11 cellular contexts compared by ENCODE assay signal in the genomic region with DNA sequence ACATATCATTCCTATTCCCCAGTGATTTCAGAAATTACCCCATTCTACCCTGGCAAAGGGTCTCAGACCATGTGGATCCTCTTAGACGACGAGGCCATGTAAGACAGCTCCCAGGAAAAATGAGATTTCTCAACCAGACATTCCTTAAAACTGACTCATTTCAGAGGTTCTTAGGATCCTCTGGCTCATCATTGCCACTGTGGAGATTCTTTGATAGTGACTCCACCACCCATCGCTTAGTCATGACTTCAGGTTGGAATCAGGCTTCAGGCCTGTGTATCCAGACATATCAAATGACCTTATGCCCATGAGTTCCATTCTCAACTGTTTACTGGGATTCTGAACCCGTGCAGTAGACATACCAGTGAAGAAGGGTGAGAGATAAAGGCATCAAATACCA.
DNase-seq lines count a peak whose midpoint lies in the region; ATAC-seq and TF ChIP-seq lines count a peak whose summit lies in the region.
"Had no signal": no experiment of that assay in that cellular context is flagged by ENCODE, and none has a peak within 500 bp of the region (broad histone marks: within the 10 kb centered on the region; RNA-seq: fewer than 3 reads in every experiment).

No MANE protein-coding gene starts in this region.

- H4K5ac ChIP-seq in IMR-90 (ENCODE audit: low read depth, low read length) = peak overlapping the region; percentile 88; the same call in 1 of the 2 replicates

- H4K20me1 ChIP-seq in IMR-90 (ENCODE audit: insufficient read depth, low read length) (no peaks in the 10 kb centered on the region), mammary epithelial cell (ENCODE audit: insufficient read depth, low read length) (no peaks in the 10 kb centered on the region)
- H4K20me1 ChIP-seq: BLaER1 treated with 17β-estradiol and CSF1 and Interleukin-3, amounts not matched to agents 10 nM and 100 nM had no signal

- H3K27ac ChIP-seq in IMR-90 (ENCODE audit: insufficient read depth, low read length) (peak overlapping the region; percentile 85; the same call in 1 of the 2 replicates), mammary epithelial cell (ENCODE audit: insufficient read depth, low read depth, low read length) (peak overlapping the region; percentile 50)
- H3K27ac ChIP-seq: BLaER1 treated with 17β-estradiol and CSF1 and Interleukin-3, amounts not matched to agents 10 nM and 100 nM had no signal

- H3K4me1 ChIP-seq in IMR-90 (ENCODE audit: control insufficient read depth, insufficient read depth, low read length) = peaks cover 8% of the 10 kb centered on the region
- H3K4me1 ChIP-seq in mammary epithelial cell (ENCODE audit: insufficient read depth, low read length) = peaks cover 16% of the 10 kb centered on the region

- WGBS in IMR-90 (ENCODE audit: extremely low coverage in 2 of 2, insufficient read length in 1 of 2), 2 experiments = 0% methylated on average over 1 of the region's 4 CpGs; no CpG with 5 or more reads in 1 of the 2 experiments
- WGBS in mammary epithelial cell (ENCODE audit: low coverage, missing lambda C conversion rate) = 4% methylated on average over 4 of the region's 4 CpGs

- peak overlapping the region; percentile 95; the same call in 1 of the 2 replicates for H3K18ac ChIP-seq in IMR-90 (ENCODE audit: low read depth, low read length)

- in situ Hi-C loops in ACHN (cut with HindIII; ENCODE audit: low pct_ligation_motif_present, low pct_unique_long_range_greater_than_20kb, low sequenced_read_pairs) = no loop called here
- in situ Hi-C loops in IMR-90 (cut with MboI; ENCODE audit: low sequenced_read_pairs) = no loop called here
- in situ Hi-C loops in mammary epithelial cell (cut with MboI; ENCODE audit: low sequenced_read_pairs in 2 of 2) = no loop called here

- H2BK20ac ChIP-seq in IMR-90 (ENCODE audit: low read depth, low read length) = peak overlapping the region; percentile 99

- H3K79me1 ChIP-seq in IMR-90 (ENCODE audit: low read depth in 1 of 2, low read length in 2 of 2) = no peaks in the 10 kb centered on the region

- no TSS peak for BruUV-seq in IMR-90 (replicated peaks; lab: Mats Ljungman, UMichigan)
- no TSS peak for BruUV-seq in mammary epithelial cell (replicated peaks; lab: Mats Ljungman, UMichigan)

- CTCF ChIA-PET in IMR-90 (lab: Yijun Ruan, JAX) (no interaction called here), mammary epithelial cell (lab: Charles Lee; ENCODE audit: low non-redundant PET) (interaction anchor here (0.6 kb wide), 1 partner anchor 80 kb away, joined by 5 read pairs; no protein-coding TSS in a partner anchor)

- peak overlapping the region; percentile 96 for H3K4ac ChIP-seq in IMR-90 (ENCODE audit: low read depth, low read length)

- H3K4me3 ChIP-seq in IMR-90 (ENCODE audit: insufficient read depth, low read depth, low read length) = no peak overlapping the region
- H3K4me3 ChIP-seq in mammary epithelial cell (replicated peaks in 1 of 3; ENCODE audit: insufficient read depth in 1 of 3, low read depth in 2 of 3, low read length in 3 of 3) = no peak overlapping the region
- H3K4me3 ChIP-seq: BLaER1 treated with 17β-estradiol and CSF1 and Interleukin-3, amounts not matched to agents 10 nM and 100 nM had no signal

- intact Hi-C loops in IMR-90 (cut with micrococcal nuclease) = no loop called here
- intact Hi-C loops in mammary epithelial cell (cut with micrococcal nuclease) = loop anchor here (1.0 kb wide), 1 partner anchor 23 kb away; no protein-coding TSS in a partner anchor

- no peak for TF ChIP-seq CTCF in IMR-90 (conservative IDR thresholded peaks at IDR 0.05; ENCODE audit: low read depth, low read length)
- TF ChIP-seq CTCF in mammary epithelial cell (conservative IDR thresholded peaks at IDR 0.05 in 1 of 2, IDR thresholded peaks at IDR 0.05 in 1 of 2; ENCODE audit: extremely low read depth in 1 of 2, insufficient read depth in 1 of 2, low read depth in 1 of 2, low read length in 2 of 2) = no peak

- H2BK5ac ChIP-seq in IMR-90 (ENCODE audit: low read depth, low read length, poor library complexity, severe bottlenecking) = peak overlapping the region; percentile 99

- H3K9me3 ChIP-seq in IMR-90 (ENCODE audit: control insufficient read depth, insufficient read depth, low read length) (peaks cover 6% of the 10 kb centered on the region; the same call in 1 of the 2 replicates), mammary epithelial cell (replicated peaks; ENCODE audit: insufficient read depth, low read length) (peaks cover 8% of the 10 kb centered on the region)

- H3K27me3 ChIP-seq in IMR-90 (ENCODE audit: control insufficient read depth, insufficient read depth, low read length) = no peaks in the 10 kb centered on the region
- H3K27me3 ChIP-seq in mammary epithelial cell (ENCODE audit: insufficient read depth, low read length) = no peaks in the 10 kb centered on the region
- H3K27me3 ChIP-seq: BLaER1 treated with 17β-estradiol and CSF1 and Interleukin-3, amounts not matched to agents 10 nM and 100 nM had no signal

- H3K56ac ChIP-seq in IMR-90 (ENCODE audit: extremely low read depth, insufficient read depth, low read length) = peak overlapping the region; percentile 78

- dilution Hi-C loops in IMR-90 (cut with HindIII; ENCODE audit: low sequenced_read_pairs, unreplicated experiment) = no loop called here
- dilution Hi-C loops in mammary epithelial cell (cut with HindIII; ENCODE audit: low sequenced_read_pairs) = loop anchor here (5.0 kb wide), 1 partner anchor 41 kb away; no protein-coding TSS in a partner anchor

- peak; percentile 9; the same call in 1 of the 2 replicates for TF ChIP-seq RAD21 in IMR-90 (IDR thresholded peaks at IDR 0.05; ENCODE audit: low read length)

- H2BK120ac ChIP-seq in IMR-90 (ENCODE audit: low read depth, low read length) = peak overlapping the region; percentile 98

- H2AK5ac ChIP-seq in IMR-90 (ENCODE audit: low read depth, low read length) = peak overlapping the region; percentile 98

- peak overlapping the region; percentile 87 to 90 for H4K8ac ChIP-seq in IMR-90 (ENCODE audit: low read depth in 2 of 2, low read length in 2 of 2)

- peak overlapping the region; percentile 96 for H4K91ac ChIP-seq in IMR-90 (ENCODE audit: insufficient read depth, low read depth, low read length)

- peak overlapping the region; percentile 38 for H2AFZ ChIP-seq in IMR-90 (replicated peaks; ENCODE audit: low read length, poor library complexity)
- peak overlapping the region; percentile 56 for H2AFZ ChIP-seq in mammary epithelial cell (ENCODE audit: low read depth, low read length)

- DNase-seq in ACHN = peak; percentile 97
- DNase-seq in IMR-90 = peak; percentile 99
- peak; percentile 96 for DNase-seq in mammary epithelial cell
- peak; percentile 99 for DNase-seq in kidney tubule cell (ENCODE audit: low spot score)
- DNase-seq in CD1c-positive myeloid dendritic cell (ENCODE audit: extremely low spot score) = no peak
- no peak for DNase-seq in stimulated activated naive CD8-positive, alpha-beta T cell treated with anti-CD3 and anti-CD28 coated beads, Interleukin-15, Interleukin-2, amounts not matched to agents 100 U/mL and 50 U/mL, for 24 hours
- DNase-seq in NCI-H1092 treated with DMSO at 0.1 percent for 48 hours (lab: John Stamatoyannopoulos, UW) = no peak
- DNase-seq: activated naive CD4-positive, alpha-beta T cell treated with anti-CD3 and anti-CD28 coated beads, Interleukin-2, amount 10 ng/mL, durations not matched to agents 7 days and 5 days; NCI-H1436 treated with DMSO at 0.1 percent for 48 hours had no signal

- peak overlapping the region; percentile 80 for H3K23ac ChIP-seq in IMR-90 (ENCODE audit: low read depth, low read length)

- peaks cover 4% of the 10 kb centered on the region; the same call in 1 of the 2 replicates for H3K9me1 ChIP-seq in IMR-90 (ENCODE audit: insufficient read depth, low read length)

- no peak for TF ChIP-seq POLR2A in IMR-90 (IDR thresholded peaks at IDR 0.05; ENCODE audit: low read depth, low read length)

- H3K14ac ChIP-seq in IMR-90 (replicated peaks; ENCODE audit: low read depth, low read length) = peak overlapping the region; percentile 80

- no peaks in the 10 kb centered on the region for H3K79me2 ChIP-seq in mammary epithelial cell (ENCODE audit: insufficient read depth, low read length)

- H3K4me2 ChIP-seq in IMR-90 (ENCODE audit: low read depth, low read length) (peak overlapping the region; percentile 53; the same call in 1 of the 2 replicates), mammary epithelial cell (ENCODE audit: insufficient read depth, low read depth, low read length) (peak overlapping the region; percentile 15)
- H3K4me2 ChIP-seq: BLaER1 treated with 17β-estradiol and CSF1 and Interleukin-3, amounts not matched to agents 10 nM and 100 nM had no signal

- POLR2A ChIA-PET in IMR-90 (lab: Charles Lee; ENCODE audit: unreplicated experiment) = no interaction called here

- H3K9ac ChIP-seq in IMR-90 (ENCODE audit: low read depth, low read length) (no peak overlapping the region), mammary epithelial cell (ENCODE audit: insufficient read depth, low read length) (no peak overlapping the region)
- H3K9ac ChIP-seq: BLaER1 treated with 17β-estradiol and CSF1 and Interleukin-3, amounts not matched to agents 10 nM and 100 nM had no signal

- no peaks in the 10 kb centered on the region for H3K36me3 ChIP-seq in IMR-90 (ENCODE audit: control insufficient read depth, insufficient read depth, low read length)
- H3K36me3 ChIP-seq in mammary epithelial cell (ENCODE audit: insufficient read depth, low read length) = no peaks in the 10 kb centered on the region
- H3K36me3 ChIP-seq: BLaER1 treated with 17β-estradiol and CSF1 and Interleukin-3, amounts not matched to agents 10 nM and 100 nM had no signal

- H2BK15ac ChIP-seq in IMR-90 (ENCODE audit: low read depth, low read length) = peak overlapping the region; percentile 98

- ATAC-seq in IMR-90 (ENCODE audit: low read depth) (peak; percentile 99), GM18861 (IDR thresholded peaks at IDR 0.05; ENCODE audit: unreplicated experiment) (no peak)
- ATAC-seq in stimulated activated naive CD8-positive, alpha-beta T cell treated with anti-CD3 and anti-CD28 coated beads, Interleukin-15, Interleukin-2, amounts not matched to agents 100 U/mL and 50 U/mL, for 24 hours = no peak

- peak overlapping the region; percentile 81 for H2AK9ac ChIP-seq in IMR-90 (replicated peaks; ENCODE audit: low read depth, low read length, poor library complexity)

TF ChIP-seq in IMR-90, 13 proteins besides CTCF, POLR2A, EP300 and RAD21 (continues in another document):
- no peak for TF ChIP-seq RFX5 (IDR thresholded peaks at IDR 0.05; ENCODE audit: low read depth, low read length)
- TF ChIP-seq FOS (IDR thresholded peaks at IDR 0.05; ENCODE audit: low read depth, low read length) = peak; percentile 98
- TF ChIP-seq SMC3 (IDR thresholded peaks at IDR 0.05; ENCODE audit: low read depth, low read length) = peak; percentile 10; the same call in 1 of the 2 replicates
- peak; percentile 58 for TF ChIP-seq RCOR1 (IDR thresholded peaks at IDR 0.05; ENCODE audit: insufficient replicate concordance, low read length)
- TF ChIP-seq MAZ (IDR thresholded peaks at IDR 0.05; ENCODE audit: borderline replicate concordance, low read depth, low read length) = peak; percentile 43; the same call in 1 of the 2 replicates
- peak; percentile 46; the same call in 1 of the 2 replicates for TF ChIP-seq MXI1 (IDR thresholded peaks at IDR 0.05; ENCODE audit: borderline replicate concordance, low read depth, low read length)
- peak; percentile 30; the same call in 1 of the 2 replicates for TF ChIP-seq MAFK (IDR thresholded peaks at IDR 0.05; ENCODE audit: low read depth, low read length)

Comparison
In these comparisons a context has a peak if more than half of its experiments do, and no peak if none do; other contexts are left out.
1. DNase-seq: peak in ACHN (single experiment), IMR-90 (single experiment), mammary epithelial cell (single experiment) and kidney tubule cell (single experiment); none in CD1c-positive myeloid dendritic cell (single experiment), stimulated activated naive CD8-positive, alpha-beta T cell treated with anti-CD3 and anti-CD28 coated beads, Interleukin-15, Interleukin-2, amounts not matched to agents 100 U/mL and 50 U/mL, for 24 hours (single experiment) and NCI-H1092 treated with DMSO at 0.1 percent for 48 hours (single experiment).